Comparison of ENCODE assay signal across 13 cellular contexts in the genomic region with DNA sequence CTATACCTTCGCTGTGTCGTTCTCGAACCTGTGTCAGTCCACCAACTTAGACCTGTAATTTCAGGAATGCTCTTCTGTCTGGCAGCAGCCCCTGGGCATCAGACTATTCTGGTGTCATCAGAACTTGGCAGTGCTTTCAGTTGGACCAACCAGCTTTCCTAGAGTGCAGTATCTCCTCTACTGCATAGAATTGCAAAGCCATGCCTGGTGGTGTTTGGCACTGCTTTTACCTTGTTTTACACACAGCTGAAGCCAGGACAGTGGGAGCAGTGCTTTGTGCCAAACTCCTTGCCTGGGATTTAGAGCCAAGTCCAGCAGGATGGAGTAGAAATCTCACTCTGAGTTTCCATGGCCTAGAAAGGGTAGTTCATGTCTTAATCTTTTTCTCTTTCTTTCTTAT. TPM values are rescaled to one million over a fixed set of nuclear protein-coding genes. Genes with fewer than 3 reads are reported as not detected.
DNase-seq lines count a peak whose midpoint lies in the region; ATAC-seq and TF ChIP-seq lines count a peak whose summit lies in the region.
"Had no signal": no experiment of that assay in that cellular context is flagged by ENCODE, and none has a peak within 500 bp of the region (broad histone marks: within the 10 kb centered on the region; RNA-seq: fewer than 3 reads in every experiment).

No MANE protein-coding gene starts in this region.

- POLR2A ChIA-PET in activated CD8-positive, alpha-beta T cell treated with anti-CD3 and anti-CD28 coated beads for 36 hours (lab: Charles Lee): interaction anchor here (1.4 kb wide), 1 partner anchor 71 kb away, joined by 3 read pairs; no protein-coding TSS in a partner anchor

- no peak overlapping the region for H3K27ac Mint-ChIP-seq in CD4-positive, CD25-positive, alpha-beta regulatory T cell
- no peak overlapping the region for H3K27ac Mint-ChIP-seq in activated CD8-positive, alpha-beta T cell treated with anti-CD3 and anti-CD28 coated beads for 36 hours
- H3K27ac Mint-ChIP-seq in glutamatergic neuron (ENCODE audit: unreplicated experiment): no peak overlapping the region

- H3K27ac ChIP-seq in CD4-positive, CD25-positive, alpha-beta regulatory T cell (ENCODE audit: insufficient read depth, low read length, poor library complexity, severe bottlenecking): no peak overlapping the region

- TF ChIP-seq CTCF in activated CD8-positive, alpha-beta T cell treated with anti-CD3 and anti-CD28 coated beads for 36 hours (IDR thresholded peaks at IDR 0.05): no peak
- no peak for TF ChIP-seq CTCF in glutamatergic neuron (IDR thresholded peaks at IDR 0.05; ENCODE audit: partially characterized antibody, unreplicated experiment)

- no peak overlapping the region for H2AFZ ChIP-seq in neuron (ENCODE audit: low read depth, low read length)

- H3K4me3 ChIP-seq in CD4-positive, CD25-positive, alpha-beta regulatory T cell (ENCODE audit: low read depth, low read length): peak overlapping the region; percentile 86
- peak overlapping the region; percentile 52 for H3K4me3 ChIP-seq in neuron (ENCODE audit: low read length)
- H3K4me3 ChIP-seq in HAP-1: no peak overlapping the region

- H3K4me1 ChIP-seq in CD4-positive, CD25-positive, alpha-beta regulatory T cell (ENCODE audit: control insufficient read depth, insufficient read depth, low read length, poor library complexity, severe bottlenecking): peaks cover 30% of the 10 kb centered on the region
- peaks cover 17% of the 10 kb centered on the region for H3K4me1 ChIP-seq in neuron (ENCODE audit: insufficient read depth, low read length)
- H3K4me1 ChIP-seq in HAP-1: peaks cover 7% of the 10 kb centered on the region

- no peaks in the 10 kb centered on the region for H3K27me3 Mint-ChIP-seq in CD4-positive, CD25-positive, alpha-beta regulatory T cell
- H3K27me3 Mint-ChIP-seq in activated CD8-positive, alpha-beta T cell treated with anti-CD3 and anti-CD28 coated beads for 36 hours: peaks cover 3% of the 10 kb centered on the region
- H3K27me3 Mint-ChIP-seq in glutamatergic neuron (ENCODE audit: unreplicated experiment): peaks cover 6% of the 10 kb centered on the region

- H3K9me3 Mint-ChIP-seq in CD4-positive, CD25-positive, alpha-beta regulatory T cell: no peaks in the 10 kb centered on the region
- H3K9me3 Mint-ChIP-seq in activated CD8-positive, alpha-beta T cell treated with anti-CD3 and anti-CD28 coated beads for 36 hours: no peaks in the 10 kb centered on the region
- peaks cover 3% of the 10 kb centered on the region for H3K9me3 Mint-ChIP-seq in glutamatergic neuron (ENCODE audit: unreplicated experiment)
- H3K9me3 Mint-ChIP-seq: naive thymus-derived CD4-positive, alpha-beta T cell had no signal

- in situ Hi-C loops in HAP-1 (cut with MboI; ENCODE audit: low sequenced_read_pairs) (no loop called here), ACHN (cut with HindIII; ENCODE audit: low pct_ligation_motif_present, low pct_unique_long_range_greater_than_20kb, low sequenced_read_pairs) (no loop called here)

- CTCF ChIA-PET in activated CD8-positive, alpha-beta T cell treated with anti-CD3 and anti-CD28 coated beads for 36 hours (lab: Charles Lee): interaction anchor here (3.6 to 12.0 kb wide), 2 partner anchors 18 to 75 kb away, joined by 29 to 281 read pairs; a partner anchor contains a TSS

- ATAC-seq in CD4-positive, CD25-positive, alpha-beta regulatory T cell (ENCODE audit: low read depth in 2 of 2): no peak
- no peak for ATAC-seq in activated CD8-positive, alpha-beta T cell treated with anti-CD3 and anti-CD28 coated beads for 36 hours
- ATAC-seq: naive thymus-derived CD4-positive, alpha-beta T cell had no signal

- peaks cover 0 to 13% (median 10%) of the 10 kb centered on the region in 4 donors for H3K4me1 Mint-ChIP-seq in CD4-positive, CD25-positive, alpha-beta regulatory T cell
- peaks cover 20% of the 10 kb centered on the region for H3K4me1 Mint-ChIP-seq in activated CD8-positive, alpha-beta T cell treated with anti-CD3 and anti-CD28 coated beads for 36 hours (ENCODE audit: low read depth)
- peaks cover 3% of the 10 kb centered on the region for H3K4me1 Mint-ChIP-seq in glutamatergic neuron (ENCODE audit: low read depth, unreplicated experiment)

- no peaks in the 10 kb centered on the region for H3K9me3 ChIP-seq in CD4-positive, CD25-positive, alpha-beta regulatory T cell (ENCODE audit: control insufficient read depth in 2 of 2, low read length in 2 of 2)
- H3K9me3 ChIP-seq in neuron (ENCODE audit: low read length): no peaks in the 10 kb centered on the region
- H3K9me3 ChIP-seq in HAP-1: no peaks in the 10 kb centered on the region

- no peaks in the 10 kb centered on the region for H3K36me3 ChIP-seq in CD4-positive, CD25-positive, alpha-beta regulatory T cell (ENCODE audit: control insufficient read depth, insufficient read depth, low read length)
- H3K36me3 ChIP-seq in neuron (ENCODE audit: insufficient read depth, low read length) (no peaks in the 10 kb centered on the region), HAP-1 (replicated peaks) (no peaks in the 10 kb centered on the region)

- H3K36me3 Mint-ChIP-seq in CD4-positive, CD25-positive, alpha-beta regulatory T cell: no peaks in the 10 kb centered on the region
- no peaks in the 10 kb centered on the region for H3K36me3 Mint-ChIP-seq in activated CD8-positive, alpha-beta T cell treated with anti-CD3 and anti-CD28 coated beads for 36 hours (ENCODE audit: low read depth)
- H3K36me3 Mint-ChIP-seq in glutamatergic neuron (ENCODE audit: unreplicated experiment): peaks cover 4% of the 10 kb centered on the region
- H3K36me3 Mint-ChIP-seq: naive thymus-derived CD4-positive, alpha-beta T cell had no signal

- no peaks in the 10 kb centered on the region for H3K27me3 ChIP-seq in CD4-positive, CD25-positive, alpha-beta regulatory T cell (ENCODE audit: control insufficient read depth, insufficient read depth, low read length)
- H3K27me3 ChIP-seq in neuron (ENCODE audit: insufficient read depth, low read length): no peaks in the 10 kb centered on the region
- H3K27me3 ChIP-seq in HAP-1 (ENCODE audit: low read depth): peaks cover 2% of the 10 kb centered on the region; the same call in 1 of the 2 replicates

- intact Hi-C loops in activated CD8-positive, alpha-beta T cell treated with anti-CD3 and anti-CD28 coated beads for 36 hours (cut with micrococcal nuclease): no loop called here

- no peak for DNase-seq in CD4-positive, CD25-positive, alpha-beta regulatory T cell
- no peak for DNase-seq in activated CD8-positive, alpha-beta T cell treated with anti-CD3 and anti-CD28 coated beads for 36 hours
- DNase-seq in glutamatergic neuron: no peak
- no peak for DNase-seq in NCI-H146 (lab: John Stamatoyannopoulos, UW)
- no peak for DNase-seq in HAP-1 (ENCODE audit: low spot score in 2 of 2)
- no peak for DNase-seq in NCI-H146 treated with DMSO at 0.1 percent for 48 hours (lab: John Stamatoyannopoulos, UW; ENCODE audit: unreplicated experiment)
- DNase-seq in ACHN: no peak
- DNase-seq: activated gamma-delta T cell; COR-L47; naive thymus-derived CD4-positive, alpha-beta T cell; NCI-H226 had no signal

- no peak overlapping the region for H3K4me3 Mint-ChIP-seq in CD4-positive, CD25-positive, alpha-beta regulatory T cell
- peak overlapping the region; percentile 77 for H3K4me3 Mint-ChIP-seq in activated CD8-positive, alpha-beta T cell treated with anti-CD3 and anti-CD28 coated beads for 36 hours
- peak overlapping the region; percentile 69 for H3K4me3 Mint-ChIP-seq in glutamatergic neuron (ENCODE audit: unreplicated experiment)

RNA-seq across cellular contexts. Expression of a gene that starts 1.5 kb away (rescaled TPM):
- total RNA-seq in CD4-positive, CD25-positive, alpha-beta regulatory T cell: 5.4 TPM
- 1 to 10 TPM; 4.4 to 7.7 (median 6.0) TPM for polyA plus RNA-seq in CD4-positive, CD25-positive, alpha-beta regulatory T cell
- 1 to 10 TPM in 1 of 2 experiments, under 1 TPM in 1; 0.50 to 4.4 TPM for total RNA-seq in activated CD8-positive, alpha-beta T cell treated with anti-CD3 and anti-CD28 coated beads for 36 hours
- total RNA-seq in glutamatergic neuron (ENCODE audit: unreplicated experiment): not detected

RNA-seq across cellular contexts. Expression of a gene that starts 57.6 kb away (rescaled TPM):
- total RNA-seq in CD4-positive, CD25-positive, alpha-beta regulatory T cell: 50.7 TPM
- 100 to 1,000 TPM in 3 of 4 donors, 10 to 100 TPM in 1; 86.8 to 119 (median 109) TPM for polyA plus RNA-seq in CD4-positive, CD25-positive, alpha-beta regulatory T cell
- total RNA-seq in activated CD8-positive, alpha-beta T cell treated with anti-CD3 and anti-CD28 coated beads for 36 hours: 10 to 100 TPM; 46.4 to 47.0 TPM
- total RNA-seq in glutamatergic neuron (ENCODE audit: unreplicated experiment): not detected
- total RNA-seq: H4 had no signal

Comparison
In these comparisons a context has a peak if more than half of its experiments do, and no peak if none do; other contexts are left out.
1. H3K4me3 Mint-ChIP-seq: peak in activated CD8-positive, alpha-beta T cell treated with anti-CD3 and anti-CD28 coated beads for 36 hours (single experiment) and glutamatergic neuron (single experiment); none in CD4-positive, CD25-positive, alpha-beta regulatory T cell (0 of 4).
2. RNA of a gene that starts 57.6 kb away (total RNA-seq): 50.7 TPM in CD4-positive, CD25-positive, alpha-beta regulatory T cell (single experiment) and 46.4 to 47.0 TPM in activated CD8-positive, alpha-beta T cell treated with anti-CD3 and anti-CD28 coated beads for 36 hours; not detected in glutamatergic neuron (single experiment); every median in the first group is over 10 times any median in the second.